In genomic region chr15:29785068-29785467, GRCh38 we compare ENCODE assay signal across 26 cellular contexts. TPM values are rescaled to one million over a fixed set of nuclear protein-coding genes. Genes with fewer than 3 reads are reported as not detected.
"Had no signal": no experiment of that assay in that cellular context is flagged by ENCODE, and none has a peak within 500 bp of the region (broad histone marks: within the 10 kb centered on the region; RNA-seq: fewer than 3 reads in every experiment).

No MANE protein-coding gene starts in this region.

- H3K4me1 Mint-ChIP-seq: activated CD4-positive, alpha-beta T cell treated with anti-CD3 and anti-CD28 coated beads, Interleukin-2, amount 10 ng/mL, durations not matched to agents 7 days and 5 days; activated CD8-positive, alpha-beta memory T cell treated with anti-CD3 and anti-CD28 coated beads, Interleukin-2, amount 10 ng/mL, durations not matched to agents 7 days and 5 days; activated naive CD8-positive, alpha-beta T cell treated with anti-CD3 and anti-CD28 coated beads, Interleukin-2, amount 50 U/mL, for 24 hours; naive thymus-derived CD4-positive, alpha-beta T cell; T-cell had no signal

- H3K36me3 ChIP-seq: lower lobe of right lung, right atrium auricular region, thyroid gland had no signal

- H3K27ac Mint-ChIP-seq: activated CD4-positive, alpha-beta T cell treated with anti-CD3 and anti-CD28 coated beads, Interleukin-2, amount 10 ng/mL, durations not matched to agents 7 days and 5 days; activated CD8-positive, alpha-beta memory T cell treated with anti-CD3 and anti-CD28 coated beads, Interleukin-2, amount 10 ng/mL, durations not matched to agents 7 days and 5 days; activated CD8-positive, alpha-beta T cell treated with anti-CD3 and anti-CD28 coated beads for 36 hours; activated naive CD8-positive, alpha-beta T cell treated with anti-CD3 and anti-CD28 coated beads, Interleukin-2, amount 50 U/mL, for 24 hours; activated T-helper 1 cell treated with anti-CD3 and anti-CD28 coated beads, Interleukin-12 subunit alpha, Interleukin-12 subunit beta, Interleukin-2, Interleukin-4 antibody, amounts not matched to agents 30 ng/mL and 10 ng/mL and 1 ng/mL, durations not matched to agents 14 hours and 24 hours and 36 hours; naive thymus-derived CD4-positive, alpha-beta T cell; stimulated activated naive CD8-positive, alpha-beta T cell treated with anti-CD3 and anti-CD28 coated beads, Interleukin-15, Interleukin-2, amounts not matched to agents 100 ng/mL and 50 ng/mL, for 24 hours; T-cell had no signal

- DNase-seq: activated CD4-positive, alpha-beta T cell treated with anti-CD3 and anti-CD28 coated beads, Interleukin-2, amount 10 ng/mL, durations not matched to agents 7 days and 5 days; activated CD4-positive, CD25-positive, alpha-beta regulatory T cell treated with anti-CD3 and anti-CD28 coated beads, Interleukin-2, amount 50 U/mL, for 72 hours; activated CD8-positive, alpha-beta memory T cell treated with anti-CD3 and anti-CD28 coated beads, Interleukin-2, amount 10 ng/mL, durations not matched to agents 7 days and 5 days; activated CD8-positive, alpha-beta T cell treated with anti-CD3 and anti-CD28 coated beads for 36 hours; activated gamma-delta T cell; activated naive CD4-positive, alpha-beta T cell treated with anti-CD3 and anti-CD28 coated beads, Interleukin-2, amount 50 U/mL, for 16 hours; activated naive CD8-positive, alpha-beta T cell treated with anti-CD3 and anti-CD28 coated beads, Interleukin-2, amount 50 U/mL, for 24 hours; activated T-cell treated with anti-CD3 and anti-CD28 coated beads for 4 hours; central memory CD4-positive, alpha-beta T cell; heart right ventricle; left colon; lower lobe of right lung; naive thymus-derived CD4-positive, alpha-beta T cell; psoas muscle; stimulated activated CD4-positive, alpha-beta T cell treated with anti-CD3 and anti-CD28 coated beads, Interleukin-1b, Interleukin-23, amount 100 ng/mL, for 48 hours; substantia nigra; T-cell; thyroid gland; WERI-Rb-1 had no signal

- ATAC-seq: activated CD8-positive, alpha-beta memory T cell treated with anti-CD3 and anti-CD28 coated beads, Interleukin-2, amount 10 ng/mL, durations not matched to agents 7 days and 5 days; activated CD8-positive, alpha-beta T cell treated with anti-CD3 and anti-CD28 coated beads for 36 hours; activated naive CD8-positive, alpha-beta T cell treated with anti-CD3 and anti-CD28 coated beads, Interleukin-2, amount 50 U/mL, for 24 hours; left colon; lower lobe of right lung; naive thymus-derived CD4-positive, alpha-beta T cell; psoas muscle; T-cell had no signal

- H3K4me3 Mint-ChIP-seq: activated CD4-positive, alpha-beta T cell treated with anti-CD3 and anti-CD28 coated beads, Interleukin-2, amount 10 ng/mL, durations not matched to agents 7 days and 5 days; activated CD8-positive, alpha-beta memory T cell treated with anti-CD3 and anti-CD28 coated beads, Interleukin-2, amount 10 ng/mL, durations not matched to agents 7 days and 5 days; activated CD8-positive, alpha-beta T cell treated with anti-CD3 and anti-CD28 coated beads for 36 hours; activated naive CD8-positive, alpha-beta T cell treated with anti-CD3 and anti-CD28 coated beads, Interleukin-2, amount 50 U/mL, for 24 hours; activated T-helper 1 cell treated with anti-CD3 and anti-CD28 coated beads, Interleukin-12 subunit alpha, Interleukin-12 subunit beta, Interleukin-2, Interleukin-4 antibody, amounts not matched to agents 30 ng/mL and 10 ng/mL and 1 ng/mL, durations not matched to agents 14 hours and 24 hours and 36 hours; naive thymus-derived CD4-positive, alpha-beta T cell; stimulated activated naive CD8-positive, alpha-beta T cell treated with anti-CD3 and anti-CD28 coated beads, Interleukin-15, Interleukin-2, amounts not matched to agents 100 ng/mL and 50 ng/mL, for 24 hours; T-cell had no signal

- H3K4me3 ChIP-seq: coronary artery, heart right ventricle, lower lobe of right lung, psoas muscle, right atrium auricular region, thyroid gland had no signal

- H3K9me3 Mint-ChIP-seq: activated CD4-positive, alpha-beta T cell treated with anti-CD3 and anti-CD28 coated beads, Interleukin-2, amount 10 ng/mL, durations not matched to agents 7 days and 5 days; activated CD8-positive, alpha-beta T cell treated with anti-CD3 and anti-CD28 coated beads for 36 hours; activated naive CD8-positive, alpha-beta T cell treated with anti-CD3 and anti-CD28 coated beads, Interleukin-2, amount 50 U/mL, for 24 hours; activated T-helper 1 cell treated with anti-CD3 and anti-CD28 coated beads, Interleukin-12 subunit alpha, Interleukin-12 subunit beta, Interleukin-2, Interleukin-4 antibody, amounts not matched to agents 30 ng/mL and 10 ng/mL and 1 ng/mL, durations not matched to agents 14 hours and 24 hours and 36 hours had no signal

- H3K27ac ChIP-seq: coronary artery, lower lobe of right lung, psoas muscle, right atrium auricular region, WERI-Rb-1 had no signal

- H3K36me3 Mint-ChIP-seq: activated CD8-positive, alpha-beta memory T cell treated with anti-CD3 and anti-CD28 coated beads, Interleukin-2, amount 10 ng/mL, durations not matched to agents 7 days and 5 days; naive thymus-derived CD4-positive, alpha-beta T cell; T-cell had no signal

- H3K27me3 ChIP-seq: heart right ventricle, right atrium auricular region, thyroid gland had no signal

- FAIRE-seq: keratinocyte, TTC549, urothelium cell line had no signal

- H3K9me3 ChIP-seq: lower lobe of right lung, psoas muscle, right atrium auricular region, thyroid gland had no signal

RNA-seq across cellular contexts. Expression of gene TJP1, which starts 37.2 kb away (rescaled TPM):
- total RNA-seq: activated CD4-positive, alpha-beta T cell treated with anti-CD3 and anti-CD28 coated beads, Interleukin-2, amount 10 ng/mL, durations not matched to agents 7 days and 5 days; activated CD8-positive, alpha-beta memory T cell treated with anti-CD3 and anti-CD28 coated beads, Interleukin-2, amount 10 ng/mL, durations not matched to agents 7 days and 5 days; activated CD8-positive, alpha-beta T cell treated with anti-CD3 and anti-CD28 coated beads for 36 hours; activated T-helper 1 cell treated with anti-CD3 and anti-CD28 coated beads, Interleukin-12 subunit alpha, Interleukin-12 subunit beta, Interleukin-2, Interleukin-4 antibody, amounts not matched to agents 30 ng/mL and 10 ng/mL and 1 ng/mL, durations not matched to agents 14 hours and 24 hours and 36 hours; naive thymus-derived CD4-positive, alpha-beta T cell had no signal
- polyA plus RNA-seq: naive thymus-derived CD4-positive, alpha-beta T cell had no signal
